ENCODE assay signal across 8 cellular contexts in the genomic region with DNA sequence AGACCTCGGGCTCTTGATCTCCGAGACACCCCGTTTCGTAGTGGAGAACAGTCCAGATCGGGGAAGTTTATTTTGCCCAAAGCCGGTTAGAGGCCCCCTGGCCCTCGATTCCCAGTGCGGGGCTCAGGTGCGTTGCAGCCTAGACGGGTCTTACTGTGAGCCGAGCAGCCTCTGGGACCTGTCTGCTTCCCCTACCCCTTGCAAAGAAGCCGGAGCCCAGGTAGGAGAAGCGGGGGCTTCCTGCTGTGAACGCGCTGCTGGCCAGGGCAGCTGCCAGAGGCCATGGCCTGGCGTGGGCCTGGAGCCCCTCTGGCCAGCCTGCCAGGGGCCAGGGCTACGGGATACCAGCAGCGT. TPM values are rescaled to one million over a fixed set of nuclear protein-coding genes. Genes with fewer than 3 reads are reported as not detected.
A peak's percentile ranks its signal among the peaks of the same experiment; 100 is the strongest.
DNase-seq lines count a peak whose midpoint lies in the region; ATAC-seq and TF ChIP-seq lines count a peak whose summit lies in the region.

No MANE protein-coding gene starts in this region.

- H3K9me3 Mint-ChIP-seq in GM23338, result no peaks in the 10 kb centered on the region
- H3K9me3 Mint-ChIP-seq in WTC11, result no peaks in the 10 kb centered on the region

- no peaks in the 10 kb centered on the region for H4K20me1 ChIP-seq in GM23338 (replicated peaks; ENCODE audit: insufficient read depth)

- peak overlapping the region; percentile 65 for H3K4me3 ChIP-seq in GM23338
- H3K4me3 ChIP-seq in left ventricle myocardium inferior, result peak overlapping the region; percentile 84
- H3K4me3 ChIP-seq in spleen, result peak overlapping the region; percentile 71 to 98 (median 92)

- peak overlapping the region; percentile 97 for H2AFZ ChIP-seq in GM23338

- H3K27me3 Mint-ChIP-seq in GM23338 (ENCODE audit: insufficient read depth, low read depth, poor library complexity) (peaks cover 20% of the 10 kb centered on the region), WTC11 (ENCODE audit: low read depth) (peaks cover 14% of the 10 kb centered on the region)

- H3K9me2 ChIP-seq in GM23338 (ENCODE audit: insufficient read depth), result no peaks in the 10 kb centered on the region

- intact Hi-C loops in left ventricle myocardium inferior (cut with micrococcal nuclease) (no loop called here), spleen (cut with DNase I; ENCODE audit: low total_unique reads) (no loop called here)

- CTCF ChIA-PET in WTC11 (lab: Charles Lee), result no interaction called here

- no peak overlapping the region for H3K27ac Mint-ChIP-seq in GM23338
- no peak overlapping the region for H3K27ac Mint-ChIP-seq in WTC11

- no peaks in the 10 kb centered on the region; the same call in 1 of the 2 replicates for H3F3A ChIP-seq in GM23338 (replicated peaks; ENCODE audit: low read depth)

- DNase-seq in GM23338 (ENCODE audit: low spot score) (peak; percentile 40), WTC11 (ENCODE audit: low spot score) (no peak), left ventricle myocardium inferior (no peak), spleen (no peak), SKM-1 treated with dmso at 0.1 percent for 144 hours (lab: John Stamatoyannopoulos, UW; ENCODE audit: unreplicated experiment) (no peak), NCI-H524 treated with DMSO at 0.1 percent for 48 hours (lab: John Stamatoyannopoulos, UW) (no peak)

- TF ChIP-seq CTCF in GM23338 (conservative IDR thresholded peaks at IDR 0.05; ENCODE audit: low read depth in 2 of 2) (no peak), WTC11 (IDR thresholded peaks at IDR 0.05) (no peak), left ventricle myocardium inferior (IDR thresholded peaks at IDR 0.05; ENCODE audit: borderline replicate concordance) (no peak), spleen (IDR thresholded peaks at IDR 0.05 in 8 of 11, conservative IDR thresholded peaks at IDR 0.05 in 3 of 11) (no peak)

- ATAC-seq in GM23338 (peak; percentile 69), WTC11 (peak; percentile 16), GM19397 (IDR thresholded peaks at IDR 0.05; ENCODE audit: unreplicated experiment) (no peak), GM18520 (IDR thresholded peaks at IDR 0.05; ENCODE audit: unreplicated experiment) (no peak)

- TF ChIP-seq POLR2A in spleen (IDR thresholded peaks at IDR 0.05), result no peak

- WGBS in spleen, 5 donors, result 1 to 8% (median 7%) methylated on average over 13 to 18 of the region's 18 CpGs

- POLR2A ChIA-PET in WTC11 (lab: Charles Lee), result no interaction called here

- H3K4me1 ChIP-seq in GM23338 (ENCODE audit: insufficient read depth) (no peaks in the 10 kb centered on the region), left ventricle myocardium inferior (peaks cover 31% of the 10 kb centered on the region), spleen (peaks cover 12 to 94% (median 71%) of the 10 kb centered on the region in 6 donors)

- H3K4me2 ChIP-seq in GM23338, result peak overlapping the region; percentile 86

- H3K27me3 ChIP-seq in GM23338 (ENCODE audit: insufficient read depth) (peaks cover 17% of the 10 kb centered on the region), left ventricle myocardium inferior (ENCODE audit: low read depth) (no peaks in the 10 kb centered on the region), spleen (replicated peaks in 1 of 7) (peaks cover 0 to 10% (median 0%) of the 10 kb centered on the region in 7 donors)

- H3K36me3 ChIP-seq in GM23338 (ENCODE audit: insufficient read depth), result no peaks in the 10 kb centered on the region
- no peaks in the 10 kb centered on the region for H3K36me3 ChIP-seq in left ventricle myocardium inferior
- H3K36me3 ChIP-seq in spleen, result peaks cover 0 to 18% (median 0%) of the 10 kb centered on the region in 6 donors

- no peaks in the 10 kb centered on the region for H3K9me3 ChIP-seq in left ventricle myocardium inferior (replicated peaks)
- H3K9me3 ChIP-seq in spleen, result no peaks in the 10 kb centered on the region

- H3K4me1 Mint-ChIP-seq in GM23338 (peaks cover 2% of the 10 kb centered on the region), WTC11 (peaks cover 8% of the 10 kb centered on the region)

- peak overlapping the region; percentile 78 for H3K4me3 Mint-ChIP-seq in GM23338
- peak overlapping the region; percentile 49 for H3K4me3 Mint-ChIP-seq in WTC11

- H3K79me2 ChIP-seq in GM23338 (replicated peaks; ENCODE audit: insufficient read depth), result no peaks in the 10 kb centered on the region

- H3K36me3 Mint-ChIP-seq in GM23338 (ENCODE audit: low read depth) (no peaks in the 10 kb centered on the region), WTC11 (no peaks in the 10 kb centered on the region)

- H3K27ac ChIP-seq in GM23338 (ENCODE audit: low read depth), result no peak overlapping the region
- H3K27ac ChIP-seq in left ventricle myocardium inferior (replicated peaks), result peak overlapping the region; percentile 89
- peak overlapping the region; percentile 65 to 96 (median 93) for H3K27ac ChIP-seq in spleen

TF ChIP-seq in GM23338, 12 proteins besides CTCF, POLR2A, EP300 and RAD21 (continues in another document):
- TF ChIP-seq, protein P1, sequence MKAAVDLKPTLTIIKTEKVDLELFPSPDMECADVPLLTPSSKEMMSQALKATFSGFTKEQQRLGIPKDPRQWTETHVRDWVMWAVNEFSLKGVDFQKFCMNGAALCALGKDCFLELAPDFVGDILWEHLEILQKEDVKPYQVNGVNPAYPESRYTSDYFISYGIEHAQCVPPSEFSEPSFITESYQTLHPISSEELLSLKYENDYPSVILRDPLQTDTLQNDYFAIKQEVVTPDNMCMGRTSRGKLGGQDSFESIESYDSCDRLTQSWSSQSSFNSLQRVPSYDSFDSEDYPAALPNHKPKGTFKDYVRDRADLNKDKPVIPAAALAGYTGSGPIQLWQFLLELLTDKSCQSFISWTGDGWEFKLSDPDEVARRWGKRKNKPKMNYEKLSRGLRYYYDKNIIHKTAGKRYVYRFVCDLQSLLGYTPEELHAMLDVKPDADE (IDR thresholded peaks at IDR 0.05), result no peak

TF ChIP-seq in WTC11, 78 proteins besides CTCF, POLR2A, EP300 and RAD21 (continues in another document):
- TF ChIP-seq, protein P2, sequence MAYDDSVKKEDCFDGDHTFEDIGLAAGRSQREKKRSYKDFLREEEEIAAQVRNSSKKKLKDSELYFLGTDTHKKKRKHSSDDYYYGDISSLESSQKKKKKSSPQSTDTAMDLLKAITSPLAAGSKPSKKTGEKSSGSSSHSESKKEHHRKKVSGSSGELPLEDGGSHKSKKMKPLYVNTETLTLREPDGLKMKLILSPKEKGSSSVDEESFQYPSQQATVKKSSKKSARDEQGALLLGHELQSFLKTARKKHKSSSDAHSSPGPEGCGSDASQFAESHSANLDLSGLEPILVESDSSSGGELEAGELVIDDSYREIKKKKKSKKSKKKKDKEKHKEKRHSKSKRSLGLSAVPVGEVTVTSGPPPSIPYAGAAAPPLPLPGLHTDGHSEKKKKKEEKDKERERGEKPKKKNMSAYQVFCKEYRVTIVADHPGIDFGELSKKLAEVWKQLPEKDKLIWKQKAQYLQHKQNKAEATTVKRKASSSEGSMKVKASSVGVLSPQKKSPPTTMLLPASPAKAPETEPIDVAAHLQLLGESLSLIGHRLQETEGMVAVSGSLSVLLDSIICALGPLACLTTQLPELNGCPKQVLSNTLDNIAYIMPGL (CRISPR knock-in tag; IDR thresholded peaks at IDR 0.05), result peak; percentile 41; the same call in 1 of the 2 replicates
- no peak for TF ChIP-seq ZNF396 (CRISPR knock-in tag; IDR thresholded peaks at IDR 0.05; ENCODE audit: borderline replicate concordance)
- TF ChIP-seq FOXK1 (CRISPR knock-in tag; IDR thresholded peaks at IDR 0.05), result no peak

RNA-seq across cellular contexts. Expression of gene TSPO, which starts 0.6 kb away (rescaled TPM):
- 42.5 and 44.7 TPM in 2 replicates for total RNA-seq in GM23338 (2014; rRNA removed; shearing (Covaris generic))
- polyA plus RNA-seq in GM23338 (2016; fragmentation: Nextera tagmentation; extraction: Ambion mirVana) (32.3 and 34.6 TPM in 2 replicates), spleen (100 to 1,000 TPM; 115 to 182 (median 122) TPM)
- total RNA-seq in WTC11 (2021) (21.9 to 28.6 TPM (median 23.8 TPM) in 3 replicates), left ventricle myocardium inferior (128 TPM), spleen (100 to 1,000 TPM in 6 of 7 donors, 10 to 100 TPM in 1; 90.1 to 596 (median 199) TPM)

RNA-seq across cellular contexts. Expression of gene MCAT, which starts 8.8 kb away (rescaled TPM):
- 12.3 and 16.9 TPM in 2 replicates for total RNA-seq in GM23338 (2014; rRNA removed; shearing (Covaris generic))
- 9.7 and 10.4 TPM in 2 replicates for polyA plus RNA-seq in GM23338 (2016; fragmentation: Nextera tagmentation; extraction: Ambion mirVana)
- 16.2 to 18.5 TPM (median 16.6 TPM) in 3 replicates for total RNA-seq in WTC11 (2021)
- total RNA-seq in left ventricle myocardium inferior, result 16.4 TPM
- total RNA-seq in spleen, result 10 to 100 TPM in 5 of 7 donors, 1 to 10 TPM in 2; 8.3 to 25.3 (median 11.3) TPM
- polyA plus RNA-seq in spleen, result 10 to 100 TPM in 2 of 3 donors, 1 to 10 TPM in 1; 7.6 to 13.0 (median 11.7) TPM

RNA-seq across cellular contexts. Expression of gene TTLL12, which starts 35.0 kb away (rescaled TPM):
- 129 and 147 TPM in 2 replicates for total RNA-seq in GM23338 (2014; rRNA removed; shearing (Covaris generic))
- 43.9 and 46.7 TPM in 2 replicates for polyA plus RNA-seq in GM23338 (2016; fragmentation: Nextera tagmentation; extraction: Ambion mirVana)
- total RNA-seq in WTC11 (2021), result 129 to 134 TPM (median 129 TPM) in 3 replicates
- 12.6 TPM for total RNA-seq in left ventricle myocardium inferior
- total RNA-seq in spleen, result 10 to 100 TPM; 16.6 to 21.6 (median 19.9) TPM
- 10 to 100 TPM in 2 of 3 donors, 1 to 10 TPM in 1; 8.7 to 19.3 (median 11.3) TPM for polyA plus RNA-seq in spleen

RNA-seq across cellular contexts. Expression of gene BIK, which starts 41.4 kb away (rescaled TPM):
- 5.6 and 9.8 TPM in 2 replicates for total RNA-seq in GM23338 (2014; rRNA removed; shearing (Covaris generic))
- polyA plus RNA-seq in GM23338 (2016; fragmentation: Nextera tagmentation; extraction: Ambion mirVana) (9.6 and 10.4 TPM in 2 replicates), spleen (10 to 100 TPM in 1 of 3 donors, 1 to 10 TPM in 2; 2.0 to 14.2 (median 2.1) TPM)
- total RNA-seq in WTC11 (2021) (3.0 to 3.9 TPM (median 3.2 TPM) in 3 replicates), left ventricle myocardium inferior (0.41 TPM), spleen (1 to 10 TPM; 1.1 to 6.8 (median 2.5) TPM)

Comparison
In these comparisons a context has a peak if more than half of its experiments do, and no peak if none do; other contexts are left out.
1. ATAC-seq: peak in GM23338 (single experiment) and WTC11 (single experiment); none in GM19397 (single experiment) and GM18520 (single experiment).
2. Peak in every context shown above with its lines, with median percentiles within 50 percentile points of each other: H3K4me3 ChIP-seq.